Comparison of ENCODE assay signal across 34 cellular contexts in the genomic region with DNA sequence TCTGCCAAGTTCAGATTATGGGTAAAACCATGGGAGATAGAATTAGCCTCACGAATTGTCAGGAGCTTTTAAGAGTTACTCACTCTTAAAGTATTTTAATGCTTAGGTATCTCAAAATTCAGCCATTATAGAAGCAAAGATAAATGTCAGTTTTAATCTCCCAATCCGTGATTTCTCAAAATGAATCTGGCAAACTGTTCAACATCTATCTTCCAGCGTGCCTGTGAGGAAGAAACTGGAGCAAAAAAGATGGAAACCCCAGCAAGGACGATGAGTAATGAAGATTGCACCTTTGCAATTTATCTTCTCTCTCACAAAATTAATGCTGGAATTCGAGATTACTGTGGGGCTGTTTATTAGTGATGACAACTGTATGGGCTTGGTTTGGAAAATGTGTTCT.
"Had no signal": no experiment of that assay in that cellular context is flagged by ENCODE, and none has a peak within 500 bp of the region (broad histone marks: within the 10 kb centered on the region; RNA-seq: fewer than 3 reads in every experiment).

No MANE protein-coding gene starts in this region.

- FAIRE-seq: bronchial epithelial cell had no signal

- ATAC-seq: activated CD4-positive, alpha-beta T cell treated with anti-CD3 and anti-CD28 coated beads for 36 hours; activated CD8-positive, alpha-beta memory T cell treated with anti-CD3 and anti-CD28 coated beads, Interleukin-2, amount 10 ng/mL, durations not matched to agents 7 days and 5 days; activated CD8-positive, alpha-beta T cell treated with anti-CD3 and anti-CD28 coated beads, Interleukin-2, amount 10 ng/mL, durations not matched to agents 7 days and 5 days; activated naive CD8-positive, alpha-beta T cell treated with anti-CD3 and anti-CD28 coated beads, Interleukin-2, amount 50 U/mL, for 24 hours; esophagus mucosa; foreskin keratinocyte; gastrocnemius medialis; heart left ventricle had no signal

- H3K27me3 Mint-ChIP-seq: activated CD4-positive, alpha-beta memory T cell treated with anti-CD3 and anti-CD28 coated beads for 36 hours; activated CD4-positive, alpha-beta T cell treated with anti-CD3 and anti-CD28 coated beads for 36 hours; activated CD4-positive, alpha-beta T cell treated with anti-CD3 and anti-CD28 coated beads, Interleukin-2, amount 10 ng/mL, durations not matched to agents 24 days and 14 days; activated CD8-positive, alpha-beta memory T cell treated with anti-CD3 and anti-CD28 coated beads, Interleukin-2, amount 10 ng/mL, durations not matched to agents 7 days and 5 days; activated naive CD4-positive, alpha-beta T cell treated with anti-CD3 and anti-CD28 coated beads, Interleukin-2, amount 50 U/mL, for 24 hours; activated naive CD8-positive, alpha-beta T cell treated with anti-CD3 and anti-CD28 coated beads for 36 hours; activated naive CD8-positive, alpha-beta T cell treated with anti-CD3 and anti-CD28 coated beads, Interleukin-2, amount 50 U/mL, for 24 hours; central memory CD8-positive, alpha-beta T cell; dendritic cell treated with granulocyte-macrophage colony-stimulating factor and Interleukin-4, amounts not matched to agents 40 ng/mL and 50 ng/mL, for 4 days had no signal

- H3K4me1 ChIP-seq: adrenal gland, foreskin keratinocyte, gastrocnemius medialis, heart left ventricle had no signal

- H3K4me1 Mint-ChIP-seq: activated CD4-positive, alpha-beta T cell treated with anti-CD3 and anti-CD28 coated beads for 36 hours; activated CD4-positive, alpha-beta T cell treated with anti-CD3 and anti-CD28 coated beads, Interleukin-2, amount 10 ng/mL, durations not matched to agents 24 days and 14 days; activated CD8-positive, alpha-beta memory T cell treated with anti-CD3 and anti-CD28 coated beads, Interleukin-2, amount 10 ng/mL, durations not matched to agents 7 days and 5 days; activated naive CD4-positive, alpha-beta T cell treated with anti-CD3 and anti-CD28 coated beads, Interleukin-2, amount 50 U/mL, for 24 hours; activated naive CD8-positive, alpha-beta T cell treated with anti-CD3 and anti-CD28 coated beads for 36 hours; activated naive CD8-positive, alpha-beta T cell treated with anti-CD3 and anti-CD28 coated beads, Interleukin-2, amount 50 U/mL, for 24 hours; central memory CD8-positive, alpha-beta T cell; endodermal cell had no signal

- H3K27ac Mint-ChIP-seq: activated CD4-positive, alpha-beta memory T cell treated with anti-CD3 and anti-CD28 coated beads for 36 hours; activated CD4-positive, alpha-beta T cell treated with anti-CD3 and anti-CD28 coated beads for 36 hours; activated CD4-positive, alpha-beta T cell treated with anti-CD3 and anti-CD28 coated beads, Interleukin-2, amount 10 ng/mL, durations not matched to agents 24 days and 14 days; activated CD8-positive, alpha-beta memory T cell treated with anti-CD3 and anti-CD28 coated beads, Interleukin-2, amount 10 ng/mL, durations not matched to agents 7 days and 5 days; activated CD8-positive, alpha-beta T cell treated with anti-CD3 and anti-CD28 coated beads, Interleukin-2, amount 10 ng/mL, durations not matched to agents 7 days and 5 days; activated naive CD4-positive, alpha-beta T cell treated with anti-CD3 and anti-CD28 coated beads for 36 hours; activated naive CD4-positive, alpha-beta T cell treated with anti-CD3 and anti-CD28 coated beads, Interleukin-2, amount 50 U/mL, for 24 hours; activated naive CD8-positive, alpha-beta T cell treated with anti-CD3 and anti-CD28 coated beads for 36 hours; activated naive CD8-positive, alpha-beta T cell treated with anti-CD3 and anti-CD28 coated beads, Interleukin-2, amount 50 U/mL, for 24 hours; activated T-helper 1 cell treated with anti-CD3 and anti-CD28 coated beads, Interleukin-12 subunit alpha, Interleukin-12 subunit beta, Interleukin-2, Interleukin-4 antibody, amounts not matched to agents 30 ng/mL and 10 ng/mL and 1 ng/mL, durations not matched to agents 14 hours and 24 hours and 36 hours; activated T-helper 2 cell treated with anti-CD3 and anti-CD28 coated beads, Interferon-gamma antibody, Interleukin-2, Interleukin-4, amounts not matched to agents 10 μg/mL and 5 μg/mL and 100 μg/mL, durations not matched to agents 14 hours and 24 hours and 36 hours; dendritic cell treated with granulocyte-macrophage colony-stimulating factor and Interleukin-4, amounts not matched to agents 40 ng/mL and 50 ng/mL, for 4 days; endodermal cell had no signal

- H3K36me3 Mint-ChIP-seq: activated CD4-positive, alpha-beta memory T cell treated with anti-CD3 and anti-CD28 coated beads for 36 hours; activated CD8-positive, alpha-beta memory T cell treated with anti-CD3 and anti-CD28 coated beads, Interleukin-2, amount 10 ng/mL, durations not matched to agents 7 days and 5 days; activated naive CD4-positive, alpha-beta T cell treated with anti-CD3 and anti-CD28 coated beads, Interleukin-2, amount 50 U/mL, for 24 hours; activated naive CD8-positive, alpha-beta T cell treated with anti-CD3 and anti-CD28 coated beads for 36 hours had no signal

- H3K27ac ChIP-seq: adrenal gland, brain microvascular endothelial cell, coronary artery, dorsolateral prefrontal cortex, foreskin keratinocyte, gastrocnemius medialis, heart left ventricle had no signal

- H3K9me3 ChIP-seq: adrenal gland, gastrocnemius medialis, heart left ventricle had no signal

- H3K4me3 ChIP-seq: adrenal gland, coronary artery, dorsolateral prefrontal cortex, gastrocnemius medialis, heart left ventricle had no signal

- H3K9me3 Mint-ChIP-seq: activated CD4-positive, alpha-beta T cell treated with anti-CD3 and anti-CD28 coated beads, Interleukin-2, amount 10 ng/mL, durations not matched to agents 24 days and 14 days; activated naive CD4-positive, alpha-beta T cell treated with anti-CD3 and anti-CD28 coated beads, Interleukin-2, amount 50 U/mL, for 24 hours; activated naive CD8-positive, alpha-beta T cell treated with anti-CD3 and anti-CD28 coated beads, Interleukin-2, amount 50 U/mL, for 24 hours; activated T-helper 1 cell treated with anti-CD3 and anti-CD28 coated beads, Interleukin-12 subunit alpha, Interleukin-12 subunit beta, Interleukin-2, Interleukin-4 antibody, amounts not matched to agents 30 ng/mL and 10 ng/mL and 1 ng/mL, durations not matched to agents 14 hours and 24 hours and 36 hours; activated T-helper 2 cell treated with anti-CD3 and anti-CD28 coated beads, Interferon-gamma antibody, Interleukin-2, Interleukin-4, amounts not matched to agents 10 μg/mL and 5 μg/mL and 100 μg/mL, durations not matched to agents 14 hours and 24 hours and 36 hours; endodermal cell had no signal

- H3K4me3 Mint-ChIP-seq: activated CD4-positive, alpha-beta memory T cell treated with anti-CD3 and anti-CD28 coated beads for 36 hours; activated CD4-positive, alpha-beta T cell treated with anti-CD3 and anti-CD28 coated beads for 36 hours; activated CD4-positive, alpha-beta T cell treated with anti-CD3 and anti-CD28 coated beads, Interleukin-2, amount 10 ng/mL, durations not matched to agents 24 days and 14 days; activated CD8-positive, alpha-beta memory T cell treated with anti-CD3 and anti-CD28 coated beads, Interleukin-2, amount 10 ng/mL, durations not matched to agents 7 days and 5 days; activated CD8-positive, alpha-beta T cell treated with anti-CD3 and anti-CD28 coated beads, Interleukin-2, amount 10 ng/mL, durations not matched to agents 7 days and 5 days; activated naive CD4-positive, alpha-beta T cell treated with anti-CD3 and anti-CD28 coated beads for 36 hours; activated naive CD4-positive, alpha-beta T cell treated with anti-CD3 and anti-CD28 coated beads, Interleukin-2, amount 50 U/mL, for 24 hours; activated naive CD8-positive, alpha-beta T cell treated with anti-CD3 and anti-CD28 coated beads for 36 hours; activated naive CD8-positive, alpha-beta T cell treated with anti-CD3 and anti-CD28 coated beads, Interleukin-2, amount 50 U/mL, for 24 hours; activated T-helper 1 cell treated with anti-CD3 and anti-CD28 coated beads, Interleukin-12 subunit alpha, Interleukin-12 subunit beta, Interleukin-2, Interleukin-4 antibody, amounts not matched to agents 30 ng/mL and 10 ng/mL and 1 ng/mL, durations not matched to agents 14 hours and 24 hours and 36 hours; central memory CD8-positive, alpha-beta T cell; dendritic cell treated with granulocyte-macrophage colony-stimulating factor and Interleukin-4, amounts not matched to agents 40 ng/mL and 50 ng/mL, for 4 days; endodermal cell had no signal

- DNase-seq: activated CD4-positive, alpha-beta memory T cell treated with anti-CD3 and anti-CD28 coated beads for 36 hours; activated CD4-positive, alpha-beta T cell treated with anti-CD3 and anti-CD28 coated beads for 36 hours; activated CD4-positive, alpha-beta T cell treated with anti-CD3 and anti-CD28 coated beads, Interleukin-2, amount 10 ng/mL, durations not matched to agents 24 days and 14 days; activated CD4-positive, CD25-positive, alpha-beta regulatory T cell; activated CD4-positive, CD25-positive, alpha-beta regulatory T cell treated with anti-CD3 and anti-CD28 coated beads, Interleukin-2, amount 50 U/mL, for 72 hours; activated CD8-positive, alpha-beta memory T cell treated with anti-CD3 and anti-CD28 coated beads, Interleukin-2, amount 10 ng/mL, durations not matched to agents 7 days and 5 days; activated CD8-positive, alpha-beta memory T cell treated with anti-CD3 and anti-CD28 coated beads, Interleukin-2, amount 50 U/mL, for 4 hours; activated CD8-positive, alpha-beta T cell treated with anti-CD3 and anti-CD28 coated beads, Interleukin-2, amount 10 ng/mL, durations not matched to agents 7 days and 5 days; activated effector memory CD4-positive, alpha-beta T cell treated with anti-CD3 and anti-CD28 coated beads, Interleukin-2, amount 50 U/mL, for 16 hours; activated naive CD4-positive, alpha-beta T cell treated with anti-CD3 and anti-CD28 coated beads for 36 hours; activated naive CD8-positive, alpha-beta T cell treated with anti-CD3 and anti-CD28 coated beads for 36 hours; activated naive CD8-positive, alpha-beta T cell treated with anti-CD3 and anti-CD28 coated beads, Interleukin-2, amount 50 U/mL, for 24 hours; activated T-cell treated with anti-CD3 and anti-CD28 coated beads, Interleukin-2, amount 50 U/mL, for 1 hour; activated T-cell treated with anti-CD3 and anti-CD28 coated beads, Interleukin-2, amount 50 U/mL, for 48 hours; adrenal gland; amygdala; aorta; brain microvascular endothelial cell; dorsolateral prefrontal cortex; effector memory CD4-positive, alpha-beta T cell; endodermal cell; gastrocnemius medialis; glutamatergic neuron; heart left ventricle; T-helper 2 cell had no signal

- H3K36me3 ChIP-seq: adrenal gland, brain microvascular endothelial cell, gastrocnemius medialis, heart left ventricle had no signal

- H3K27me3 ChIP-seq: adrenal gland, brain microvascular endothelial cell, dorsolateral prefrontal cortex, foreskin keratinocyte, gastrocnemius medialis, heart left ventricle had no signal
